ENCODE assay signal across 9 cellular contexts in the genomic region with DNA sequence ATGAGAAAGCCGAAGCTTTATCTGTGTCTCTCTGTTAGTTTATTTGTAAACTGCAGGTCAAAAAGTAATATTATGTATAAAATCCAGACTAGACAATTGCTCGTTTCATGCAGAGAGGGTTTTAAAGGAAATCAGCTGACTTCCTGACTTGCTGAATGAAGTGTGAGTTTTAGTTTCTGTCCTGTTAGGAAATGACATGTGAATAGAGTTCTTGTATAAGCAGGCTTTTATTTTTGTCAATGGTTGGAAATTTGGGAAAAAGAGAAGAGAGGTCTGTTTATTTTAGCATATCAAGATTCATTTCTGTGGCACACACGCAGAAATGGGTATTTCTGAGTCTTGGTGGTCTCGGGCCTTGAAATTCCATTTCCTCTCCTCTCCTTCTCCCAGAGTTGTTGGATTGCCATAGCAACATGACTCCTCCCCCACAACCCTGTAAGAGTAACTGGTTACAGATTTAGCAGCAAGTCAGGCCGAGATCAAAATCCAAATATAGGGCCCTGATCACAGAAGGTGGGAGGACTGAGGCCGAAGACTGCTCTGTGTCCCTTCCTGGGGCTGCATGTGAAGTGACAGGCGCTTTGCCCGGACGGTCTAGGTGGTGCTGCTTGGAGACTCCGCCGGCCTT.
DNase-seq lines count a peak whose midpoint lies in the region; ATAC-seq and TF ChIP-seq lines count a peak whose summit lies in the region.
"Had no signal": no experiment of that assay in that cellular context is flagged by ENCODE, and none has a peak within 500 bp of the region (broad histone marks: within the 10 kb centered on the region; RNA-seq: fewer than 3 reads in every experiment).

No MANE protein-coding gene starts in this region.

- peaks cover 31% of the 10 kb centered on the region for H3K4me1 ChIP-seq in MM.1S (ENCODE audit: low read length)
- H3K4me1 ChIP-seq in body of pancreas, result no peaks in the 10 kb centered on the region

- H3K9me2 ChIP-seq in MM.1S (replicated peaks; ENCODE audit: insufficient read depth, low read length), result no peaks in the 10 kb centered on the region

- WGBS in body of pancreas, 2 donors, result 67 to 87% methylated on average over 11 of the region's 11 CpGs

- H3K27ac ChIP-seq in MM.1S (ENCODE audit: low read length) (peak overlapping the region; percentile 96), body of pancreas (peak overlapping the region in 3 of 4 donors; percentile 15 to 48 (median 42))

- H3K36me3 ChIP-seq in MM.1S (replicated peaks; ENCODE audit: insufficient read depth, low read length) (no peaks in the 10 kb centered on the region), body of pancreas (replicated peaks in 1 of 2; ENCODE audit: insufficient read depth in 1 of 2, low read depth in 2 of 2) (no peaks in the 10 kb centered on the region)
- H3K36me3 ChIP-seq: ovary had no signal

- TF ChIP-seq CTCF in MM.1S (IDR thresholded peaks at IDR 0.05; ENCODE audit: low read length) (no peak), body of pancreas (IDR thresholded peaks at IDR 0.05) (no peak)

- H3K4me3 ChIP-seq in MM.1S (ENCODE audit: low read length), result peak overlapping the region; percentile 47
- no peak overlapping the region for H3K4me3 ChIP-seq in body of pancreas
- H3K4me3 ChIP-seq: ovary had no signal

- ATAC-seq in GM21723 (IDR thresholded peaks at IDR 0.05; ENCODE audit: unreplicated experiment), result peak; percentile 83
- ATAC-seq in body of pancreas, result no peak

- H3K27me3 ChIP-seq in MM.1S (replicated peaks; ENCODE audit: insufficient read depth, low read length) (no peaks in the 10 kb centered on the region), body of pancreas (no peaks in the 10 kb centered on the region)
- H3K27me3 ChIP-seq: ovary had no signal

- H2AFZ ChIP-seq in MM.1S (ENCODE audit: low read length), result peak overlapping the region; percentile 63

- peak overlapping the region; percentile 61 for H3K9ac ChIP-seq in MM.1S (ENCODE audit: low read length)

- intact Hi-C loops in body of pancreas (cut with DNase I), result no loop called here

- peak overlapping the region; percentile 83 for H3K4me2 ChIP-seq in MM.1S (ENCODE audit: low read depth, low read length)

- no peak for TF ChIP-seq POLR2A in body of pancreas (IDR thresholded peaks at IDR 0.05)

- H3K9me3 ChIP-seq in MM.1S (replicated peaks; ENCODE audit: insufficient read depth, low read length) (no peaks in the 10 kb centered on the region), body of pancreas (no peaks in the 10 kb centered on the region)
- H3K9me3 ChIP-seq: ovary had no signal

- H4K20me1 ChIP-seq in MM.1S (ENCODE audit: insufficient read depth, low read length), result no peaks in the 10 kb centered on the region

- peaks cover 15% of the 10 kb centered on the region for H3F3A ChIP-seq in MM.1S (ENCODE audit: insufficient read depth, low read length)

- H3K79me2 ChIP-seq in MM.1S (ENCODE audit: low read length), result no peaks in the 10 kb centered on the region

- peak; percentile 78 for DNase-seq in EH (ENCODE audit: low read depth)
- peak; percentile 64 for DNase-seq in MM.1S
- peak in 2 of 4 donors; percentile 10 to 17 for DNase-seq in body of pancreas
- peak; percentile 57 for DNase-seq in kidney tubule cell (ENCODE audit: low spot score)
- peak; percentile 7 to 12 for DNase-seq in stimulated activated CD8-positive, alpha-beta memory T cell treated with anti-CD3 and anti-CD28 coated beads, Interleukin-7, amount 100 ng/mL, for 4 hours (ENCODE audit: low read depth in 2 of 2)
- no peak for DNase-seq in DMS153 treated with DMSO at 0.1 percent for 48 hours (lab: John Stamatoyannopoulos, UW; ENCODE audit: unreplicated experiment)
- DNase-seq in NCI-H187 (lab: John Stamatoyannopoulos, UW), result no peak

Comparison
In these comparisons a context has a peak if more than half of its experiments do, and no peak if none do; other contexts are left out.
1. DNase-seq: peak in EH (single experiment), MM.1S (single experiment), kidney tubule cell (single experiment) and stimulated activated CD8-positive, alpha-beta memory T cell treated with anti-CD3 and anti-CD28 coated beads, Interleukin-7, amount 100 ng/mL, for 4 hours (2 of 2); none in DMS153 treated with DMSO at 0.1 percent for 48 hours (single experiment) and NCI-H187 (0 of 2).